In the genomic region with DNA sequence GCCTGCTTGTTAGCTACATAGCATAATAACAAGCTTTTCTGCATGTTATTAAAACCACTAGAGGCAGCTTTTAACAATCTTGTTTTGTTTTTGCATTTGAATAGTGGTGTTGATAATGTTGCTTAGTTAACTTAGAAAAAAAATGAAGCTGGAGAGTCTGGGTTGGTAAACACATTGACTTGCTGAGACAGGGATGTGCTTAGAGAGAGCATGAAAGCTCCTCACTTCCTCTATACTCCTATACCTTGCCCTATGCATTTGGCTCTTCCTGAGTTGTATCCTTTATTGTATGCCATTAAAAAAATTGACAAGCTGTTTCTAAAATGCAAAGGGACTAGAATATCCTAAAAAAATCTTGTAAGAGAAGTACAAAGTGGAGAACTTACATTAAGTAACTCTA, we compare ENCODE assay signal across 17 cellular contexts. TPM values are rescaled to one million over a fixed set of nuclear protein-coding genes. Genes with fewer than 3 reads are reported as not detected.
DNase-seq lines count a peak whose midpoint lies in the region; ATAC-seq, FAIRE-seq and TF ChIP-seq lines count a peak whose summit lies in the region.
"Had no signal": no experiment of that assay in that cellular context is flagged by ENCODE, and none has a peak within 500 bp of the region (broad histone marks: within the 10 kb centered on the region; RNA-seq: fewer than 3 reads in every experiment).

No MANE protein-coding gene starts in this region.

- no peaks in the 10 kb centered on the region for H3K36me3 ChIP-seq in Caco-2 (ENCODE audit: control insufficient read depth, insufficient read depth, low read length)
- peaks cover 6 to 11% of the 10 kb centered on the region in 2 experiments for H3K36me3 ChIP-seq in keratinocyte (ENCODE audit: control insufficient read depth in 2 of 2, extremely low read depth in 1 of 2, insufficient read depth in 2 of 2, low read length in 2 of 2)
- H3K36me3 ChIP-seq: BLaER1 treated with 17β-estradiol and CSF1 and Interleukin-3, amounts not matched to agents 10 nM and 100 nM; HAP-1 had no signal

- H3K9me3 Mint-ChIP-seq in Caco-2 (ENCODE audit: unreplicated experiment) (no peaks in the 10 kb centered on the region), WTC11 (no peaks in the 10 kb centered on the region)

- BruUV-seq in Caco-2 (replicated peaks; lab: Mats Ljungman, UMichigan) = no TSS peak

- H3K4me1 ChIP-seq in Caco-2 = peaks cover 50% of the 10 kb centered on the region
- peaks cover 32% of the 10 kb centered on the region for H3K4me1 ChIP-seq in keratinocyte (ENCODE audit: control insufficient read depth, extremely low read depth, insufficient read depth, low read length)
- H3K4me1 ChIP-seq: BLaER1 treated with 17β-estradiol and CSF1 and Interleukin-3, amounts not matched to agents 10 nM and 100 nM had no signal

- H3K36me3 Mint-ChIP-seq in Caco-2 (ENCODE audit: insufficient read depth, unreplicated experiment) (peaks cover 13% of the 10 kb centered on the region), WTC11 (no peaks in the 10 kb centered on the region)
- H3K36me3 Mint-ChIP-seq: CD4-positive, CD25-positive, alpha-beta regulatory T cell had no signal

- intact Hi-C loops in Caco-2 (cut with micrococcal nuclease; ENCODE audit: unreplicated experiment) = no loop called here

- no peak overlapping the region for H3K4me3 Mint-ChIP-seq in Caco-2 (ENCODE audit: unreplicated experiment)
- H3K4me3 Mint-ChIP-seq in WTC11 = no peak overlapping the region
- H3K4me3 Mint-ChIP-seq: CD4-positive, CD25-positive, alpha-beta regulatory T cell had no signal

- peak; percentile 74 for ATAC-seq in WTC11
- ATAC-seq in GM21515 (IDR thresholded peaks at IDR 0.05; ENCODE audit: unreplicated experiment) = no peak
- ATAC-seq in GM21528 (IDR thresholded peaks at IDR 0.05; ENCODE audit: low FRiP score, unreplicated experiment) = no peak
- ATAC-seq: GM12878 had no signal

- POLR2A ChIA-PET in Caco-2 (lab: Charles Lee) = no interaction called here
- POLR2A ChIA-PET in WTC11 (lab: Charles Lee) = no interaction called here

- H3K27me3 ChIP-seq in Caco-2 (replicated peaks; ENCODE audit: control insufficient read depth, insufficient read depth, low read length) (no peaks in the 10 kb centered on the region), keratinocyte (ENCODE audit: control insufficient read depth, extremely low read depth, insufficient read depth, low read length) (no peaks in the 10 kb centered on the region)
- H3K27me3 ChIP-seq: BLaER1 treated with 17β-estradiol and CSF1 and Interleukin-3, amounts not matched to agents 10 nM and 100 nM had no signal

- H3K4me1 Mint-ChIP-seq in Caco-2 (ENCODE audit: low read depth, unreplicated experiment) (peaks cover 39% of the 10 kb centered on the region), WTC11 (peaks cover 39% of the 10 kb centered on the region)
- H3K4me1 Mint-ChIP-seq: CD4-positive, CD25-positive, alpha-beta regulatory T cell had no signal

- TF ChIP-seq CTCF in Caco-2 (IDR thresholded peaks at IDR 0.05; ENCODE audit: insufficient read depth in 1 of 2, low read depth in 1 of 2, low read length in 1 of 2, severe bottlenecking in 1 of 2, unreplicated experiment in 1 of 2) (no peak), WTC11 (IDR thresholded peaks at IDR 0.05) (no peak), keratinocyte (optimal IDR thresholded peaks at IDR 0.05 in 1 of 3, IDR thresholded peaks at IDR 0.05 in 1 of 3, conservative IDR thresholded peaks at IDR 0.05 in 1 of 3; ENCODE audit: extremely low read depth in 1 of 3, insufficient read depth in 2 of 3, low read length in 3 of 3) (no peak)

- peak overlapping the region; percentile 25 for H3K4me2 ChIP-seq in keratinocyte (ENCODE audit: control insufficient read depth, extremely low read depth, insufficient read depth, low read depth, low read length)
- H3K4me2 ChIP-seq: BLaER1 treated with 17β-estradiol and CSF1 and Interleukin-3, amounts not matched to agents 10 nM and 100 nM had no signal

- peaks cover 95% of the 10 kb centered on the region for H3K79me2 ChIP-seq in keratinocyte (ENCODE audit: control insufficient read depth, insufficient read depth, low read length)

- peak overlapping the region; percentile 49 for H3K27ac Mint-ChIP-seq in Caco-2 (ENCODE audit: unreplicated experiment)
- H3K27ac Mint-ChIP-seq in WTC11 = peak overlapping the region; percentile 78; the same call in 1 of the 2 replicates
- H3K27ac Mint-ChIP-seq: CD4-positive, CD25-positive, alpha-beta regulatory T cell had no signal

- H3K9ac ChIP-seq in keratinocyte (ENCODE audit: control insufficient read depth, extremely low read depth, insufficient read depth, low read length) = no peak overlapping the region
- H3K9ac ChIP-seq: BLaER1 treated with 17β-estradiol and CSF1 and Interleukin-3, amounts not matched to agents 10 nM and 100 nM had no signal

- FAIRE-seq in keratinocyte (lab: Jason Lieb, UNC) = no peak
- FAIRE-seq: GM12878, GM18507, H1 had no signal

- CTCF ChIA-PET in Caco-2 (lab: Charles Lee) (interaction anchor here (0.7 kb wide), 1 partner anchor 26 kb away, joined by 3 read pairs; no protein-coding TSS in a partner anchor), WTC11 (lab: Charles Lee) (interaction anchor here (0.7 kb wide), 1 partner anchor 12 kb away, joined by 4 read pairs; no protein-coding TSS in a partner anchor)

- H3K27ac ChIP-seq in keratinocyte (ENCODE audit: control insufficient read depth, insufficient read depth, low read length) = peak overlapping the region; percentile 25
- H3K27ac ChIP-seq: BLaER1 treated with 17β-estradiol and CSF1 and Interleukin-3, amounts not matched to agents 10 nM and 100 nM; HL-60 had no signal

- H3K4me3 ChIP-seq in Caco-2 (ENCODE audit: low read depth, low read length) = no peak overlapping the region
- no peak overlapping the region for H3K4me3 ChIP-seq in keratinocyte (ENCODE audit: control insufficient read depth in 2 of 3, extremely low read depth in 1 of 3, insufficient read depth in 2 of 3, low read depth in 1 of 3, low read length in 3 of 3)
- H3K4me3 ChIP-seq: BLaER1 treated with 17β-estradiol and CSF1 and Interleukin-3, amounts not matched to agents 10 nM and 100 nM; GM12878; HAP-1 had no signal

- H3K9me1 ChIP-seq in keratinocyte (ENCODE audit: control insufficient read depth, extremely low read depth, insufficient read depth, low read length) = peaks cover 3% of the 10 kb centered on the region

- no peaks in the 10 kb centered on the region for H3K9me3 ChIP-seq in Caco-2
- H3K9me3 ChIP-seq in keratinocyte (ENCODE audit: control insufficient read depth, low read depth, low read length) = no peaks in the 10 kb centered on the region
- H3K9me3 ChIP-seq: BLaER1 treated with 17β-estradiol and CSF1 and Interleukin-3, amounts not matched to agents 10 nM and 100 nM; HAP-1 had no signal

- peaks cover 13% of the 10 kb centered on the region for H4K20me1 ChIP-seq in keratinocyte (ENCODE audit: control insufficient read depth, extremely low read depth, insufficient read depth, low read length)
- H4K20me1 ChIP-seq: BLaER1 treated with 17β-estradiol and CSF1 and Interleukin-3, amounts not matched to agents 10 nM and 100 nM had no signal

- no peak overlapping the region for H2AFZ ChIP-seq in keratinocyte (ENCODE audit: control insufficient read depth, low read length)

- H3K27me3 Mint-ChIP-seq in Caco-2 (ENCODE audit: insufficient read depth, unreplicated experiment) (no peaks in the 10 kb centered on the region), WTC11 (ENCODE audit: low read depth) (no peaks in the 10 kb centered on the region)
- H3K27me3 Mint-ChIP-seq: CD4-positive, CD25-positive, alpha-beta regulatory T cell had no signal

- no peak for DNase-seq in Caco-2
- peak; percentile 44 for DNase-seq in NCI-H69 (lab: John Stamatoyannopoulos, UW)
- DNase-seq in WTC11 (ENCODE audit: low spot score) = no peak
- DNase-seq in keratinocyte (ENCODE audit: low read depth, low spot score) = no peak
- no peak for DNase-seq in dedifferentiated amniotic fluid mesenchymal stem cell (ENCODE audit: extremely low spot score)
- DNase-seq: CD4-positive, CD25-positive, alpha-beta regulatory T cell; DMS79 had no signal

- dilution Hi-C loops in keratinocyte (cut with MboI; ENCODE audit: extremely low pct_ligation_motif_present, low sequenced_read_pairs) = no loop called here

RNA-seq across cellular contexts. Expression of a gene that starts 13.6 kb away (rescaled TPM):
- 16.9 and 21.1 TPM in 2 replicates for total RNA-seq in Caco-2 (2022)
- 3.9 to 4.2 TPM (median 4.0 TPM) in 3 replicates for total RNA-seq in WTC11 (2021)
- 19.3 to 30.3 TPM (median 26.5 TPM) in 3 replicates for polyA plus RNA-seq in keratinocyte
- polyA plus RNA-seq in keratinocyte (2011; ENCODE audit: low read depth) = 17.3 TPM
- polyA plus RNA-seq in keratinocyte (2011; cell fraction: cytosol; rRNA removed) = 9.3 and 22.6 TPM in 2 replicates
- polyA plus RNA-seq in keratinocyte (2011; cell fraction: nucleus; rRNA removed) = 37.4 and 43.7 TPM in 2 replicates
- 16.0 and 22.5 TPM in 2 replicates for polyA plus RNA-seq in keratinocyte (2012; ENCODE audit: low replicate concordance)
- polyA minus RNA-seq in keratinocyte = 23.3 to 129 TPM (median 87.9 TPM) in 3 replicates
- polyA minus RNA-seq in keratinocyte (2011; cell fraction: cytosol; rRNA and poly(A)+ RNA removed) = 42.2 TPM
- 117 and 220 TPM in 2 replicates for polyA minus RNA-seq in keratinocyte (2011; cell fraction: nucleus; rRNA and poly(A)+ RNA removed)
- total RNA-seq: A172; CD4-positive, CD25-positive, alpha-beta regulatory T cell; G401 had no signal
- polyA plus RNA-seq: CD4-positive, CD25-positive, alpha-beta regulatory T cell; GM12878 had no signal
